Comparison of ENCODE assay signal across 1 cellular context in the genomic region with DNA sequence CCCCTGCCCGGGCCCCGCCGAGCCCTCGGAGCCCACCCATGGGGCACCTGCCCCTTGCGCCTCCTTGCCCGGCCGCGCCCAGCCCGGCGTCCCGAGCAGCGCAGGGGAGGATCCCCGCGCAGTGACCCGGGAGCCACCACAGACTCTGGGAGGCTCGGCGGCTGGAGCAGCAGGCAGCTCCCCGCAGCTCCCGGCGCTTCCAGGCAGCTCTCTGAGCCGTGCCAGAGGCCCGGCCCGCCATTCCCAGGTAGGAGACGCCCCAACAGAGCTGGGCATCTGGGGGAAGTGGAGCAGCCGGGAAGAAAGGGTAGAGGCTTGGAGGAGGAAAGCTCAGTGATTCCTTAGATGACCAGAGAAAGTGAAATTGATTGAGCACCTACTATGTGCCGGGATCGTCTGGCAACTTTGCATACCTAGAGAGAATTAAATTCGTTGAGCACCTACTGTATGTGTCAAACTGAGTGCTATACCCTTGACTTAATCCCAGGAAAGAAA.
TF ChIP-seq lines count a peak whose summit lies in the region.

No MANE protein-coding gene starts in this region.

TF ChIP-seq in H1, 55 proteins besides CTCF, POLR2A, EP300 and RAD21 (continued from another document):
- TF ChIP-seq EZH2 (IDR thresholded peaks at IDR 0.05; ENCODE audit: low read depth, low read length, severe bottlenecking) (peak; percentile 27), SUZ12 (IDR thresholded peaks at IDR 0.05; ENCODE audit: low read length) (peak; percentile 51; the same call in 1 of the 2 replicates)
TF ChIP-seq in H1: peak in this region for 3.
